24 cellular contexts compared by ENCODE assay signal in the genomic region with DNA sequence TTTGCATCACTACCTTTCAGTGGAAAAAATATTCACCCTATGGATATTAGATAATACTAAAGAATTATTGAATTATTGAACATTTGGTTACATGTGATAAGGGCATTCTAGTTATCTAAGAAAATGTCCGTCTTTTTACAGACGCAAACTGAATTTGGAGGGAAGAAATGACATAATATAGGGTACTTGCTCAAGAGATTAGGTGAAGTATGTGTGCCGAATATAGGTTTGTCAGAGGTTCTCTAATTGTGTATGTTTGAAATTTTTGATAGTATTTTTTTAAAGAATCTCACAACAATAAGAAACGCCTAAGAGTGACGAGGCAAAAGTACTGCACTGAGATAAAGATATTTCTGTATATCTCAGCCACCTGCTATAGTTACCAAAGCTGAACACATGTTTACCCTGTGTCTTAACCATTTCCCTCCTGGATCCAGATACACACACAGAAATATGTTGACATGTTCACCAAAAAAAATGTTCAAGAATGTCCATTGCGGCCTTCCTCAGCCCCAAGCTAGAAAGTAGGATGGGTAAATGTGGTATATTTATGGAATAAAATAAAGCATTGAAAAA.
"Had no signal": no experiment of that assay in that cellular context is flagged by ENCODE, and none has a peak within 500 bp of the region (broad histone marks: within the 10 kb centered on the region; RNA-seq: fewer than 3 reads in every experiment).

No MANE protein-coding gene starts in this region.

- H3K36me3 ChIP-seq: neural progenitor cell, ovary, right lobe of liver, sigmoid colon, thoracic aorta, thyroid gland, upper lobe of left lung, vagina had no signal

- H3K27ac ChIP-seq: neural progenitor cell, ovary, parathyroid adenoma, psoas muscle, right lobe of liver, sigmoid colon, stomach, thoracic aorta, thyroid gland, tibial nerve, upper lobe of left lung, vagina had no signal

- H3K27me3 ChIP-seq: neural progenitor cell, ovary, right lobe of liver, sigmoid colon, stomach, thyroid gland, tibial nerve, upper lobe of left lung, vagina had no signal

- DNase-seq: natural killer cell; occipital lobe; ovary; posterior cingulate gyrus; psoas muscle; right cardiac atrium; right lobe of liver; sigmoid colon; small intestine; stimulated activated CD4-positive, alpha-beta T cell treated with anti-CD3 and anti-CD28 coated beads, Interleukin-15, amount 100 ng/mL, for 24 hours; stimulated activated CD4-positive, alpha-beta T cell treated with anti-CD3 and anti-CD28 coated beads, Interleukin-2, amount 100 ng/mL, for 24 hours; stimulated activated CD4-positive, alpha-beta T cell treated with anti-CD3 and anti-CD28 coated beads, Interleukin-2, amount 100 ng/mL, for 48 hours; stimulated activated CD4-positive, alpha-beta T cell treated with anti-CD3 and anti-CD28 coated beads, Interleukin-4, amount 100 ng/mL, for 24 hours; stimulated activated naive B cell treated with anti-CD40 and anti-IgM and Interleukin-4, amounts not matched to agents 10 μg/mL and 1 μg/mL and 100 μg/mL, for 72 hours; stimulated activated naive CD4-positive, alpha-beta T cell treated with Interleukin-2 at 50 U/mL for 16 hours; stomach; thyroid gland; trophoblast cell; upper lobe of left lung had no signal

- H3K4me3 ChIP-seq: neural progenitor cell, ovary, psoas muscle, right lobe of liver, sigmoid colon, stomach, thoracic aorta, thyroid gland, tibial nerve, upper lobe of left lung, vagina had no signal

- H3K9me3 ChIP-seq: ovary, psoas muscle, right lobe of liver, sigmoid colon, stomach, thoracic aorta, thyroid gland, tibial nerve, upper lobe of left lung, vagina had no signal
